Comparison of ENCODE assay signal across 7 cellular contexts in genomic region chr1:45685308-45686080, GRCh38. TPM values are rescaled to one million over a fixed set of nuclear protein-coding genes. Genes with fewer than 3 reads are reported as not detected.
DNase-seq lines count a peak whose midpoint lies in the region; ATAC-seq and TF ChIP-seq lines count a peak whose summit lies in the region.

No MANE protein-coding gene starts in this region.

- H3K9me3 Mint-ChIP-seq in central memory CD8-positive, alpha-beta T cell = no peaks in the 10 kb centered on the region
- no peaks in the 10 kb centered on the region for H3K9me3 Mint-ChIP-seq in mesothelial cell of epicardium

- H3K4me3 ChIP-seq in GM12865 (ENCODE audit: low read depth, low read length) = peak overlapping the region; percentile 84

- TF ChIP-seq CTCF in GM12865 (IDR thresholded peaks at IDR 0.05; ENCODE audit: insufficient read depth, low read depth, low read length, missing control alignments) = no peak
- no peak for TF ChIP-seq CTCF in mesothelial cell of epicardium (IDR thresholded peaks at IDR 0.05; ENCODE audit: unreplicated experiment)

- no peak for ATAC-seq in central memory CD8-positive, alpha-beta T cell (replicated peaks; ENCODE audit: extremely low read depth, poor library complexity, severe bottlenecking)
- no peak for ATAC-seq in GM21529 (IDR thresholded peaks at IDR 0.05; ENCODE audit: unreplicated experiment)

- peaks cover 53% of the 10 kb centered on the region for H3K4me1 Mint-ChIP-seq in central memory CD8-positive, alpha-beta T cell
- H3K4me1 Mint-ChIP-seq in mesothelial cell of epicardium = peaks cover 41% of the 10 kb centered on the region

- peak overlapping the region; percentile 100 for H3K4me3 Mint-ChIP-seq in central memory CD8-positive, alpha-beta T cell
- peak overlapping the region; percentile 98 for H3K4me3 Mint-ChIP-seq in mesothelial cell of epicardium

- H3K27me3 Mint-ChIP-seq in central memory CD8-positive, alpha-beta T cell = no peaks in the 10 kb centered on the region
- no peaks in the 10 kb centered on the region for H3K27me3 Mint-ChIP-seq in mesothelial cell of epicardium (ENCODE audit: low read depth)

- H3K36me3 Mint-ChIP-seq in central memory CD8-positive, alpha-beta T cell (ENCODE audit: insufficient read depth) = peaks cover 30% of the 10 kb centered on the region
- H3K36me3 Mint-ChIP-seq in mesothelial cell of epicardium = no peaks in the 10 kb centered on the region

- peak overlapping the region; percentile 98 for H3K27ac Mint-ChIP-seq in central memory CD8-positive, alpha-beta T cell (ENCODE audit: low read depth)
- peak overlapping the region; percentile 100 for H3K27ac Mint-ChIP-seq in mesothelial cell of epicardium

- DNase-seq in GM12865 (ENCODE audit: low read depth) (peak; percentile 24), NCI-H187 treated with DMSO at 0.1 percent for 48 hours (lab: John Stamatoyannopoulos, UW) (peak; percentile 6), mesothelial cell of epicardium (ENCODE audit: low spot score in 2 of 2, unreplicated experiment in 2 of 2) (no peak), NCI-H446 treated with DMSO at 0.1 percent for 48 hours (lab: John Stamatoyannopoulos, UW) (no peak)
- DNase-seq in central memory CD8-positive, alpha-beta T cell (ENCODE audit: low spot score in 2 of 2) = no peak
- no peak for DNase-seq in stimulated activated CD4-positive, alpha-beta T cell treated with anti-CD3 and anti-CD28 coated beads, Interleukin-1b, Interleukin-23, amount 100 ng/mL, for 48 hours

RNA-seq across cellular contexts. Expression of gene GPBP1L1, which starts 0.8 kb away (rescaled TPM):
- total RNA-seq in mesothelial cell of epicardium = 104 to 122 TPM (median 114 TPM) in 3 replicates

RNA-seq across cellular contexts. Expression of gene TMEM69, which starts 2.5 kb away (rescaled TPM):
- total RNA-seq in mesothelial cell of epicardium = 28.7 to 31.1 TPM (median 30.8 TPM) in 3 replicates

Comparison
In these comparisons a context has a peak if more than half of its experiments do, and no peak if none do; other contexts are left out.
1. DNase-seq: peak in GM12865 (single experiment) and NCI-H187 treated with DMSO at 0.1 percent for 48 hours (single experiment); none in central memory CD8-positive, alpha-beta T cell (0 of 2), mesothelial cell of epicardium (0 of 2), stimulated activated CD4-positive, alpha-beta T cell treated with anti-CD3 and anti-CD28 coated beads, Interleukin-1b, Interleukin-23, amount 100 ng/mL, for 48 hours (single experiment) and NCI-H446 treated with DMSO at 0.1 percent for 48 hours (single experiment).